1 cellular context compared by ENCODE assay signal in genomic region chr16:29308644-29309546, GRCh38.
TF ChIP-seq lines count a peak whose summit lies in the region.

No MANE protein-coding gene starts in this region.

TF ChIP-seq in HepG2, 621 proteins besides CTCF, POLR2A, EP300 and RAD21 (continued from another document and continues in another):
- TF ChIP-seq, protein P1, sequence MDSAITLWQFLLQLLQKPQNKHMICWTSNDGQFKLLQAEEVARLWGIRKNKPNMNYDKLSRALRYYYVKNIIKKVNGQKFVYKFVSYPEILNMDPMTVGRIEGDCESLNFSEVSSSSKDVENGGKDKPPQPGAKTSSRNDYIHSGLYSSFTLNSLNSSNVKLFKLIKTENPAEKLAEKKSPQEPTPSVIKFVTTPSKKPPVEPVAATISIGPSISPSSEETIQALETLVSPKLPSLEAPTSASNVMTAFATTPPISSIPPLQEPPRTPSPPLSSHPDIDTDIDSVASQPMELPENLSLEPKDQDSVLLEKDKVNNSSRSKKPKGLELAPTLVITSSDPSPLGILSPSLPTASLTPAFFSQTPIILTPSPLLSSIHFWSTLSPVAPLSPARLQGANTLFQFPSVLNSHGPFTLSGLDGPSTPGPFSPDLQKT (CRISPR knock-in tag; IDR thresholded peaks at IDR 0.05; ENCODE audit: borderline replicate concordance): no peak
- TF ChIP-seq ZNF570 (CRISPR knock-in tag; IDR thresholded peaks at IDR 0.05; ENCODE audit: borderline replicate concordance) (no peak), HNRNPK (IDR thresholded peaks at IDR 0.05; ENCODE audit: low read depth, low read length, poor library complexity, severe bottlenecking) (no peak), ZBTB7B (CRISPR knock-in tag; IDR thresholded peaks at IDR 0.05) (no peak), ZBTB1 (CRISPR knock-in tag; IDR thresholded peaks at IDR 0.05; ENCODE audit: borderline replicate concordance) (no peak), KLF6 (CRISPR knock-in tag; IDR thresholded peaks at IDR 0.05) (no peak), JDP2 (CRISPR knock-in tag; IDR thresholded peaks at IDR 0.05; ENCODE audit: borderline replicate concordance) (no peak), MAFG (CRISPR knock-in tag; IDR thresholded peaks at IDR 0.05) (0 out of 2 replicates have a peak, but pooled peaks have one; percentile 27), BRCA1 (CRISPR knock-in tag; IDR thresholded peaks at IDR 0.05) (no peak), IKZF1 (IDR thresholded peaks at IDR 0.05) (no peak), KLF9 (CRISPR knock-in tag; IDR thresholded peaks at IDR 0.05; ENCODE audit: low read depth) (no peak), ZSCAN30 (CRISPR knock-in tag; IDR thresholded peaks at IDR 0.05) (no peak), ZNF549 (CRISPR knock-in tag; IDR thresholded peaks at IDR 0.05) (no peak), HNRNPL (IDR thresholded peaks at IDR 0.05; ENCODE audit: low read depth, low read length) (peak; percentile 96), CENPT (CRISPR knock-in tag; IDR thresholded peaks at IDR 0.05; ENCODE audit: low read depth) (peak; percentile 39; the same call in 1 of the 2 replicates), HES4 (CRISPR knock-in tag; IDR thresholded peaks at IDR 0.05; ENCODE audit: borderline replicate concordance) (no peak), ZNF816 (CRISPR knock-in tag; IDR thresholded peaks at IDR 0.05; ENCODE audit: borderline replicate concordance) (no peak), ATF7 (IDR thresholded peaks at IDR 0.05) (no peak), ATF7 (CRISPR knock-in tag; IDR thresholded peaks at IDR 0.05) (no peak), LRRFIP1 (CRISPR knock-in tag; conservative IDR thresholded peaks at IDR 0.05) (no peak), HDAC6 (IDR thresholded peaks at IDR 0.05; ENCODE audit: low read depth, low read length) (no peak), TGIF2 (CRISPR knock-in tag; IDR thresholded peaks at IDR 0.05) (no peak), TARDBP (CRISPR knock-in tag; IDR thresholded peaks at IDR 0.05) (0 out of 2 replicates have a peak, but pooled peaks have one; percentile 13), NBN (conservative IDR thresholded peaks at IDR 0.05) (no peak), ZNF30 (CRISPR knock-in tag; IDR thresholded peaks at IDR 0.05) (no peak), SOX13 (IDR thresholded peaks at IDR 0.05) (no peak), SOX13 (CRISPR knock-in tag; conservative IDR thresholded peaks at IDR 0.05 in 1 of 2, IDR thresholded peaks at IDR 0.05 in 1 of 2) (no peak), NRL (CRISPR knock-in tag; IDR thresholded peaks at IDR 0.05; ENCODE audit: borderline replicate concordance) (peak; percentile 57; the same call in 1 of the 2 replicates), ZFP91 (CRISPR knock-in tag; IDR thresholded peaks at IDR 0.05; ENCODE audit: borderline replicate concordance) (0 out of 2 replicates have a peak, but pooled peaks have one; percentile 29), ZNF10 (CRISPR knock-in tag; IDR thresholded peaks at IDR 0.05; ENCODE audit: borderline replicate concordance, low read depth) (no peak), ZBTB7A (CRISPR knock-in tag; IDR thresholded peaks at IDR 0.05) (0 out of 2 replicates have a peak, but pooled peaks have one; percentile 8), NR2F6 (IDR thresholded peaks at IDR 0.05) (no peak), NR2F6 (CRISPR knock-in tag; IDR thresholded peaks at IDR 0.05) (no peak), MIER2 (CRISPR knock-in tag; IDR thresholded peaks at IDR 0.05) (no peak), MTF2 (CRISPR knock-in tag; IDR thresholded peaks at IDR 0.05; ENCODE audit: borderline replicate concordance) (no peak), TCF7 (IDR thresholded peaks at IDR 0.05; ENCODE audit: low read depth) (no peak), ZSCAN5A (CRISPR knock-in tag; IDR thresholded peaks at IDR 0.05; ENCODE audit: borderline replicate concordance) (no peak), ZNF274 (CRISPR knock-in tag; IDR thresholded peaks at IDR 0.05) (no peak), AFF4 (CRISPR knock-in tag; IDR thresholded peaks at IDR 0.05) (no peak), ESRRA (CRISPR knock-in tag; IDR thresholded peaks at IDR 0.05; ENCODE audit: low read depth) (no peak), ZNF703 (CRISPR knock-in tag; IDR thresholded peaks at IDR 0.05; ENCODE audit: borderline replicate concordance) (no peak), PAXIP1 (CRISPR knock-in tag; conservative IDR thresholded peaks at IDR 0.05) (no peak)
- TF ChIP-seq, protein P2, sequence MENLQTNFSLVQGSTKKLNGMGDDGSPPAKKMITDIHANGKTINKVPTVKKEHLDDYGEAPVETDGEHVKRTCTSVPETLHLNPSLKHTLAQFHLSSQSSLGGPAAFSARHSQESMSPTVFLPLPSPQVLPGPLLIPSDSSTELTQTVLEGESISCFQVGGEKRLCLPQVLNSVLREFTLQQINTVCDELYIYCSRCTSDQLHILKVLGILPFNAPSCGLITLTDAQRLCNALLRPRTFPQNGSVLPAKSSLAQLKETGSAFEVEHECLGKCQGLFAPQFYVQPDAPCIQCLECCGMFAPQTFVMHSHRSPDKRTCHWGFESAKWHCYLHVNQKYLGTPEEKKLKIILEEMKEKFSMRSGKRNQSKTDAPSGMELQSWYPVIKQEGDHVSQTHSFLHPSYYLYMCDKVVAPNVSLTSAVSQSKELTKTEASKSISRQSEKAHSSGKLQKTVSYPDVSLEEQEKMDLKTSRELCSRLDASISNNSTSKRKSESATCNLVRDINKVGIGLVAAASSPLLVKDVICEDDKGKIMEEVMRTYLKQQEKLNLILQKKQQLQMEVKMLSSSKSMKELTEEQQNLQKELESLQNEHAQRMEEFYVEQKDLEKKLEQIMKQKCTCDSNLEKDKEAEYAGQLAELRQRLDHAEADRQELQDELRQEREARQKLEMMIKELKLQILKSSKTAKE (CRISPR knock-in tag; IDR thresholded peaks at IDR 0.05; ENCODE audit: borderline replicate concordance): 0 out of 2 replicates have a peak, but pooled peaks have one; percentile 17
- TF ChIP-seq, protein P3, sequence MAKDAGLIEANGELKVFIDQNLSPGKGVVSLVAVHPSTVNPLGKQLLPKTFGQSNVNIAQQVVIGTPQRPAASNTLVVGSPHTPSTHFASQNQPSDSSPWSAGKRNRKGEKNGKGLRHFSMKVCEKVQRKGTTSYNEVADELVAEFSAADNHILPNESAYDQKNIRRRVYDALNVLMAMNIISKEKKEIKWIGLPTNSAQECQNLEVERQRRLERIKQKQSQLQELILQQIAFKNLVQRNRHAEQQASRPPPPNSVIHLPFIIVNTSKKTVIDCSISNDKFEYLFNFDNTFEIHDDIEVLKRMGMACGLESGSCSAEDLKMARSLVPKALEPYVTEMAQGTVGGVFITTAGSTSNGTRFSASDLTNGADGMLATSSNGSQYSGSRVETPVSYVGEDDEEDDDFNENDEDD (CRISPR knock-in tag; IDR thresholded peaks at IDR 0.05; ENCODE audit: borderline replicate concordance): no peak
- TF ChIP-seq, protein P4, sequence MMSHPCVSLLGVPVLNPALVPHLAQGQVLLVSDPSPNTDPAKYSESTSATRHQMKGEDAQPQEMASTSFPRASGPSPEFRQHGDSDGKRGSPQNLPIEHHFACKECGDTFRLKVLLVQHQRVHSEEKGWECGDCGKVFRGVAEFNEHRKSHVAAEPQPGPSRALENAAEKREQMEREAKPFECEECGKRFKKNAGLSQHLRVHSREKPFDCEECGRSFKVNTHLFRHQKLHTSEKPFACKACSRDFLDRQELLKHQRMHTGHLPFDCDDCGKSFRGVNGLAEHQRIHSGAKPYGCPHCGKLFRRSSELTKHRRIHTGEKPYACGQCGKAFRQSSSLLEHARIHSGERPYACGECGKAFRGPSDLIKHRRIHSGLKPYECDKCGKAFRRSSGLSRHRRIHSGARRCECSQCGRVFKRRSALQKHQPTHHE (CRISPR knock-in tag; IDR thresholded peaks at IDR 0.05; ENCODE audit: borderline replicate concordance): no peak
